In genomic region chr2:25362049-25362563, GRCh38 we compare ENCODE assay signal across 1 cellular context.
A peak's percentile ranks its signal among the peaks of the same experiment; 100 is the strongest.
TF ChIP-seq lines count a peak whose summit lies in the region.

No MANE protein-coding gene starts in this region.

TF ChIP-seq in HepG2, 621 proteins besides CTCF, POLR2A, EP300 and RAD21 (continued from another document and continues in another):
- TF ChIP-seq SP1 (IDR thresholded peaks at IDR 0.05) (no peak), SP1 (CRISPR knock-in tag; IDR thresholded peaks at IDR 0.05) (peak; percentile 99), ZNF878 (CRISPR knock-in tag; IDR thresholded peaks at IDR 0.05) (0 out of 2 replicates have a peak, but pooled peaks have one; percentile 52), HIC2 (CRISPR knock-in tag; IDR thresholded peaks at IDR 0.05; ENCODE audit: low read depth) (no peak), MNT (IDR thresholded peaks at IDR 0.05) (no peak), ZNF253 (CRISPR knock-in tag; IDR thresholded peaks at IDR 0.05; ENCODE audit: borderline replicate concordance) (no peak), HIVEP1 (CRISPR knock-in tag; IDR thresholded peaks at IDR 0.05) (no peak), ZNF672 (CRISPR knock-in tag; IDR thresholded peaks at IDR 0.05) (no peak), STAT6 (CRISPR knock-in tag; IDR thresholded peaks at IDR 0.05; ENCODE audit: borderline replicate concordance) (peak; percentile 46; the same call in 1 of the 2 replicates), ZNF512B (CRISPR knock-in tag; IDR thresholded peaks at IDR 0.05; ENCODE audit: borderline replicate concordance) (no peak), MAF1 (CRISPR knock-in tag; IDR thresholded peaks at IDR 0.05; ENCODE audit: borderline replicate concordance) (0 out of 2 replicates have a peak, but pooled peaks have one; percentile 62), NAIF1 (CRISPR knock-in tag; IDR thresholded peaks at IDR 0.05; ENCODE audit: borderline replicate concordance) (no peak), ZNF275 (CRISPR knock-in tag; IDR thresholded peaks at IDR 0.05; ENCODE audit: borderline replicate concordance) (no peak), CREB3 (CRISPR knock-in tag; IDR thresholded peaks at IDR 0.05) (0 out of 2 replicates have a peak, but pooled peaks have one; percentile 52), HOXD1 (CRISPR knock-in tag; IDR thresholded peaks at IDR 0.05) (0 out of 2 replicates have a peak, but pooled peaks have one; percentile 42), TERF1 (CRISPR knock-in tag; IDR thresholded peaks at IDR 0.05) (no peak), ZNF850 (CRISPR knock-in tag; conservative IDR thresholded peaks at IDR 0.05) (no peak), ASH2L (IDR thresholded peaks at IDR 0.05; ENCODE audit: insufficient read length, low read depth, low read length) (no peak), ZNF75D (CRISPR knock-in tag; IDR thresholded peaks at IDR 0.05; ENCODE audit: borderline replicate concordance) (no peak), TFE3 (CRISPR knock-in tag; IDR thresholded peaks at IDR 0.05) (peak; percentile 62; the same call in 1 of the 2 replicates), ZNF597 (CRISPR knock-in tag; IDR thresholded peaks at IDR 0.05) (no peak), ZNF383 (CRISPR knock-in tag; IDR thresholded peaks at IDR 0.05; ENCODE audit: borderline replicate concordance) (no peak), KLF11 (CRISPR knock-in tag; IDR thresholded peaks at IDR 0.05) (peak; percentile 94), AGO2 (optimal IDR thresholded peaks at IDR 0.05; ENCODE audit: low read depth, low read length) (no peak), TAF15 (IDR thresholded peaks at IDR 0.05; ENCODE audit: low read depth, low read length, poor library complexity, severe bottlenecking) (no peak), ZNF761 (CRISPR knock-in tag; conservative IDR thresholded peaks at IDR 0.05) (peak; percentile 79; the same call in 1 of the 2 replicates), HNF1B (CRISPR knock-in tag; IDR thresholded peaks at IDR 0.05) (0 out of 2 replicates have a peak, but pooled peaks have one; percentile 56), ZFP36L1 (CRISPR knock-in tag; IDR thresholded peaks at IDR 0.05) (no peak), MEIS2 (CRISPR knock-in tag; IDR thresholded peaks at IDR 0.05) (0 out of 2 replicates have a peak, but pooled peaks have one; percentile 39), GLI4 (CRISPR knock-in tag; IDR thresholded peaks at IDR 0.05; ENCODE audit: borderline replicate concordance) (peak; percentile 69; the same call in 1 of the 2 replicates), ZNF343 (CRISPR knock-in tag; IDR thresholded peaks at IDR 0.05) (0 out of 2 replicates have a peak, but pooled peaks have one; percentile 64), GABPB1 (CRISPR knock-in tag; IDR thresholded peaks at IDR 0.05) (peak; percentile 71), CCAR2 (optimal IDR thresholded peaks at IDR 0.05; ENCODE audit: low read depth, low read length) (no peak), RNF219 (CRISPR knock-in tag; IDR thresholded peaks at IDR 0.05) (no peak), ZUFSP (CRISPR knock-in tag; IDR thresholded peaks at IDR 0.05; ENCODE audit: borderline replicate concordance) (no peak)
